Comparison of ENCODE assay signal across 21 cellular contexts in genomic region chr12:14696265-14696741, GRCh38. TPM values are rescaled to one million over a fixed set of nuclear protein-coding genes. Genes with fewer than 3 reads are reported as not detected.
DNase-seq lines count a peak whose midpoint lies in the region; ATAC-seq, FAIRE-seq and TF ChIP-seq lines count a peak whose summit lies in the region.
"Had no signal": no experiment of that assay in that cellular context is flagged by ENCODE, and none has a peak within 500 bp of the region (broad histone marks: within the 10 kb centered on the region; RNA-seq: fewer than 3 reads in every experiment).

Gene GUCY2C, minus strand, starts transcription at chr12:14696599. Its CDS starts 151 bp downstream, at chr12:14696448.

- intact Hi-C loops in colonic mucosa (cut with DNase I): no loop called here
- intact Hi-C loops in kidney (cut with DNase I): no loop called here

- H3K9ac ChIP-seq in colonic mucosa (ENCODE audit: low read depth in 2 of 2, low read length in 2 of 2) (peak within 1 kb of the TSS; percentile 36 to 70), mucosa of rectum (ENCODE audit: low read depth in 1 of 2, low read length in 2 of 2) (peak within 1 kb of the TSS; percentile 63 to 77), kidney (ENCODE audit: low read length in 2 of 2) (no peak within 1 kb of the TSS)

- ATAC-seq in GM18868 (IDR thresholded peaks at IDR 0.05; ENCODE audit: unreplicated experiment): no peak
- ATAC-seq: K562, SK-N-SH treated with all-trans-retinoic acid at 6 μM for 48 hours had no signal

- H3K4me3 ChIP-seq in colonic mucosa (peak within 1 kb of the TSS; percentile 40), mucosa of rectum (ENCODE audit: low read length in 2 of 2) (peak within 1 kb of the TSS; percentile 67 to 87), kidney (ENCODE audit: low read length in 2 of 2) (no peak within 1 kb of the TSS)
- H3K4me3 ChIP-seq: K562 had no signal

- no peaks in the 10 kb centered on the region for H3K36me3 ChIP-seq in colonic mucosa
- H3K36me3 ChIP-seq in mucosa of rectum (ENCODE audit: control insufficient read depth in 2 of 2, insufficient read depth in 2 of 2, low read length in 2 of 2): peaks cover 0 to 1% of the 10 kb centered on the region in 2 donors
- H3K36me3 ChIP-seq in kidney (ENCODE audit: control insufficient read depth in 1 of 2, insufficient read depth in 2 of 2, low read length in 2 of 2): no peaks in the 10 kb centered on the region

- H3K27me3 ChIP-seq in colonic mucosa (no peaks in the 10 kb centered on the region), mucosa of rectum (ENCODE audit: control insufficient read depth in 2 of 2, insufficient read depth in 2 of 2, low read length in 2 of 2) (no peaks in the 10 kb centered on the region)

- TF ChIP-seq EP300 in Ishikawa (IDR thresholded peaks at IDR 0.05; ENCODE audit: borderline replicate concordance): no peak

- H3K4me3 Mint-ChIP-seq in type B pancreatic cell: peak within 1 kb of the TSS; percentile 75
- no peak within 1 kb of the TSS for H3K4me3 Mint-ChIP-seq in glutamatergic neuron (ENCODE audit: unreplicated experiment)

- H3K9me3 ChIP-seq in colonic mucosa (no peaks in the 10 kb centered on the region), mucosa of rectum (ENCODE audit: control insufficient read depth in 2 of 2, low read length in 2 of 2) (no peaks in the 10 kb centered on the region), kidney (ENCODE audit: control insufficient read depth in 1 of 2, low read length in 2 of 2) (no peaks in the 10 kb centered on the region)

- H3K27ac ChIP-seq in colonic mucosa (peak within 1 kb of the TSS; percentile 89), mucosa of rectum (ENCODE audit: low read depth in 2 of 2, low read length in 2 of 2) (peak within 1 kb of the TSS; percentile 75 to 91), kidney (ENCODE audit: low read depth in 2 of 2, low read length in 2 of 2) (no peak within 1 kb of the TSS)
- H3K27ac ChIP-seq: C4-2B had no signal

- TF ChIP-seq CTCF in colonic mucosa (IDR thresholded peaks at IDR 0.05): no peak
- no peak for TF ChIP-seq CTCF in type B pancreatic cell (conservative IDR thresholded peaks at IDR 0.05)
- no peak for TF ChIP-seq CTCF in glutamatergic neuron (IDR thresholded peaks at IDR 0.05; ENCODE audit: partially characterized antibody, unreplicated experiment)
- no peak for TF ChIP-seq CTCF in kidney (IDR thresholded peaks at IDR 0.05; ENCODE audit: borderline replicate concordance, extremely low read depth, insufficient read depth)

- H3K4me1 Mint-ChIP-seq in type B pancreatic cell (ENCODE audit: unreplicated experiment): no peaks in the 10 kb centered on the region
- H3K4me1 Mint-ChIP-seq in glutamatergic neuron (ENCODE audit: low read depth, unreplicated experiment): no peaks in the 10 kb centered on the region

- H3K36me3 Mint-ChIP-seq in type B pancreatic cell (peaks cover 7% of the 10 kb centered on the region), glutamatergic neuron (ENCODE audit: unreplicated experiment) (no peaks in the 10 kb centered on the region)

- peak; percentile 88 for DNase-seq in colonic mucosa
- no peak for DNase-seq in type B pancreatic cell (ENCODE audit: extremely low spot score, unreplicated experiment)
- DNase-seq in glutamatergic neuron: no peak
- DNase-seq in kidney: no peak
- DNase-seq: ACHN; DMS79 treated with DMSO at 0.1 percent for 48 hours; HCEC 1CT; NCI-H1105; NCI-H2081; NCI-H2171 treated with DMSO at 0.1 percent for 48 hours; NCI-H748 treated with DMSO at 0.1 percent for 48 hours; NK-92 treated with Interleukin-12 subunit alpha and Interleukin-12 subunit beta, amount 100 ng/mL, for 24 hours; SHP77 treated with DMSO at 0.1 percent for 48 hours had no signal

- H3K27ac Mint-ChIP-seq in type B pancreatic cell: peak within 1 kb of the TSS; percentile 77
- no peak within 1 kb of the TSS for H3K27ac Mint-ChIP-seq in glutamatergic neuron (ENCODE audit: unreplicated experiment)

- no peak for FAIRE-seq in kidney (lab: Jason Lieb, UNC)
- FAIRE-seq: HTR-8/SVneo, K562 had no signal

- no peak for TF ChIP-seq RAD21 in Ishikawa (IDR thresholded peaks at IDR 0.05; ENCODE audit: low read depth)

- H3K9me3 Mint-ChIP-seq in type B pancreatic cell (peaks cover 5% of the 10 kb centered on the region), glutamatergic neuron (ENCODE audit: unreplicated experiment) (no peaks in the 10 kb centered on the region)

- H3K4me1 ChIP-seq in colonic mucosa: no peaks in the 10 kb centered on the region
- peaks cover 5 to 6% of the 10 kb centered on the region in 2 donors for H3K4me1 ChIP-seq in mucosa of rectum (ENCODE audit: control insufficient read depth in 2 of 2, insufficient read depth in 2 of 2, low read length in 2 of 2)
- no peaks in the 10 kb centered on the region for H3K4me1 ChIP-seq in kidney (ENCODE audit: control insufficient read depth in 1 of 2, insufficient read depth in 1 of 2, low read depth in 1 of 2, low read length in 2 of 2)

- H3K27me3 Mint-ChIP-seq in type B pancreatic cell: peaks cover 26% of the 10 kb centered on the region
- no peaks in the 10 kb centered on the region for H3K27me3 Mint-ChIP-seq in glutamatergic neuron (ENCODE audit: unreplicated experiment)

TF ChIP-seq in Ishikawa, 13 proteins besides CTCF, POLR2A, EP300 and RAD21:
- TF ChIP-seq USF1 (IDR thresholded peaks at IDR 0.05) (0 out of 2 replicates have a peak, but pooled peaks have one; percentile 16), TEAD4 (IDR thresholded peaks at IDR 0.05) (no peak), EGR1 (IDR thresholded peaks at IDR 0.05) (no peak), TCF12 (IDR thresholded peaks at IDR 0.05; ENCODE audit: low read depth) (no peak)
TF ChIP-seq in Ishikawa: peak in this region for 1.

RNA-seq across cellular contexts. Expression of gene GUCY2C, which starts in this region (rescaled TPM):
- 10 to 100 TPM; 52.2 to 74.6 TPM for total RNA-seq in colonic mucosa
- total RNA-seq in type B pancreatic cell (ENCODE audit: low replicate concordance): 2.1 and 21.2 TPM in 2 replicates
- not detected for total RNA-seq in glutamatergic neuron (ENCODE audit: unreplicated experiment)
- not detected for total RNA-seq in kidney
- not detected for polyA plus RNA-seq in kidney (ENCODE audit: insufficient read depth, low read depth, low replicate concordance)
- total RNA-seq: NCI-H460 had no signal

Comparison
In these comparisons a context has a peak if more than half of its experiments do, and no peak if none do; other contexts are left out.
1. H3K27ac ChIP-seq: peak in colonic mucosa (single experiment) and mucosa of rectum (2 of 2); none in kidney (0 of 2).
2. H3K4me3 ChIP-seq: peak in colonic mucosa (single experiment) and mucosa of rectum (2 of 2); none in kidney (0 of 2).
3. H3K9ac ChIP-seq: peak in colonic mucosa (2 of 2) and mucosa of rectum (2 of 2); none in kidney (0 of 2).